In the genomic region with DNA sequence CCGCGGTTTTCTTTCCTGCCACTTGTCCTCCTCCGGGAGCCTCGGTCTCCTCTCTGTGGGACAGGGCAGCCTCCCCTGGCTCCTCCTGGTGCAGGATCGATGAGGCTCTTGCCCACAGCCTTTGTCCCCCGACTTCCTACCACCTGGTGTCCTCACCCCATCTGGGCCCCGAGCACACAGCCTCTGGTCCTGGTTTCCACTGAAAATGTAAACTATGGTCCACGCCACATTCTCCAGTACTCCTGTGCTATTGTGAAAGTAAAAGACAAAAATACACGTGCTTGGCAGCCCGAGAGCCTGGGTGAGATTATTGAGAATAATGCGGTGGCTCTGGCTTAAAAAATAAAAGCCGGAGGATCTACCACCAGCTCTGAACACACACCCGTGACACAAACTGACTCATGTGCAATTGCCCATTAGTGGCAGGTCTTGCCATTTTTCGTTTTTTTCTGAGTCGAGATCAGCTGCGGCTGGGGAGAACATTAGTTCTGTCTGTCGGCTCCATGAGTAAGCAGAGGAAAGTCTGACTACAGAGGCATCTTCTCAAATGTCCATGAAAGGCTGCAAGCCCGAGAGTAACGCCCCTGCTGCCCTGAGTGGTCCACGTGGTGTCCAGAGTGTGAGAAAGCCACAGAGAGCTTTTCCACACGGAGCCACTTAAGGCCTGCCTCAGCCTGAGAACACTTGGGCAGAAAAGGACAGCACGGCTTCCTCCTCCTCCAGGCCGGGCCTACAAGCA, we compare ENCODE assay signal across 10 cellular contexts. TPM values are rescaled to one million over a fixed set of nuclear protein-coding genes. Genes with fewer than 3 reads are reported as not detected.
DNase-seq lines count a peak whose midpoint lies in the region; TF ChIP-seq lines count a peak whose summit lies in the region.
"Had no signal": no experiment of that assay in that cellular context is flagged by ENCODE, and none has a peak within 500 bp of the region (broad histone marks: within the 10 kb centered on the region; RNA-seq: fewer than 3 reads in every experiment).

No MANE protein-coding gene starts in this region.

- 91% methylated on average over 17 to 23 of the region's 23 CpGs for WGBS in endodermal cell (ENCODE audit: insufficient coverage in 1 of 2, insufficient read length in 1 of 2), 2 experiments

- H3K9ac ChIP-seq in MM.1S (ENCODE audit: low read length) (no peak overlapping the region), endodermal cell (ENCODE audit: extremely low read depth, low read length, poor library complexity, severe bottlenecking) (no peak overlapping the region)

- H3K27me3 ChIP-seq in AG04450 (ENCODE audit: control insufficient read depth, insufficient read depth, low read length) (no peaks in the 10 kb centered on the region), MM.1S (replicated peaks; ENCODE audit: insufficient read depth, low read length) (peaks cover 75% of the 10 kb centered on the region), osteoblast (ENCODE audit: insufficient read depth, low read length) (no peaks in the 10 kb centered on the region), endodermal cell (ENCODE audit: control insufficient read depth, insufficient read depth, low read length, poor library complexity, severe bottlenecking) (no peaks in the 10 kb centered on the region)

- no peaks in the 10 kb centered on the region for H3F3A ChIP-seq in MM.1S (ENCODE audit: insufficient read depth, low read length)

- H3K27ac Mint-ChIP-seq in endodermal cell: no peak overlapping the region
- H3K27ac Mint-ChIP-seq: CD8-positive, alpha-beta T cell had no signal

- H3K9me3 ChIP-seq in AG04450 (ENCODE audit: control insufficient read depth, insufficient read depth, low read length): peaks cover 12% of the 10 kb centered on the region
- H3K9me3 ChIP-seq in MM.1S (replicated peaks; ENCODE audit: insufficient read depth, low read length): no peaks in the 10 kb centered on the region
- peaks cover 2% of the 10 kb centered on the region for H3K9me3 ChIP-seq in osteoblast (ENCODE audit: low read depth, low read length)
- H3K9me3 ChIP-seq in endodermal cell (ENCODE audit: control insufficient read depth, low read length): peaks cover 12% of the 10 kb centered on the region

- H3K27ac ChIP-seq in AG04450 (ENCODE audit: low read depth, low read length) (peak overlapping the region; percentile 100), MM.1S (ENCODE audit: low read length) (no peak overlapping the region), osteoblast (ENCODE audit: low read depth, low read length) (peak overlapping the region; percentile 96), endodermal cell (ENCODE audit: low read depth, low read length) (no peak overlapping the region)

- H3K4me1 ChIP-seq in MM.1S (ENCODE audit: low read length) (no peaks in the 10 kb centered on the region), osteoblast (ENCODE audit: insufficient read depth, low read length) (peaks cover 24% of the 10 kb centered on the region), endodermal cell (ENCODE audit: control insufficient read depth, insufficient read depth, low read length) (no peaks in the 10 kb centered on the region)

- no peaks in the 10 kb centered on the region for H3K79me2 ChIP-seq in MM.1S (ENCODE audit: low read length)
- H3K79me2 ChIP-seq in osteoblast (ENCODE audit: insufficient read depth, low read length): peaks cover 9% of the 10 kb centered on the region

- peak overlapping the region; percentile 34; the same call in 1 of the 2 replicates for H3K4me2 ChIP-seq in MM.1S (ENCODE audit: low read depth, low read length)
- peak overlapping the region; percentile 77 for H3K4me2 ChIP-seq in osteoblast (ENCODE audit: insufficient read depth, low read length)

- peak; percentile 96 for DNase-seq in AG04450 (ENCODE audit: low read depth, low spot score)
- DNase-seq in MM.1S: no peak
- peak; percentile 97 for DNase-seq in fibroblast of the aortic adventitia (ENCODE audit: low read depth)
- peak; percentile 99 for DNase-seq in osteoblast (ENCODE audit: insufficient read length, low spot score, missing footprints)
- no peak for DNase-seq in C1 segment of cervical spinal cord (lab: John Stamatoyannopoulos, UW)
- no peak for DNase-seq in endodermal cell
- no peak for DNase-seq in NCI-H2227 (lab: John Stamatoyannopoulos, UW; ENCODE audit: unreplicated experiment)
- DNase-seq in UCSD-AML1 (lab: John Stamatoyannopoulos, UW; ENCODE audit: unreplicated experiment): no peak
- DNase-seq: hippocampal formation had no signal

- POLR2A ChIA-PET in AG04450 (lab: Yijun Ruan, JAX): interaction anchor here (1.1 to 1.9 kb wide), 13 partner anchors 13 to 119 kb away, joined by 3 to 17 read pairs (median 6); partner anchors contain the start of gene COL6A1

- TF ChIP-seq CTCF in AG04450 (IDR thresholded peaks at IDR 0.05; ENCODE audit: low read depth, low read length) (no peak), MM.1S (IDR thresholded peaks at IDR 0.05; ENCODE audit: low read length) (no peak), fibroblast of the aortic adventitia (IDR thresholded peaks at IDR 0.05; ENCODE audit: insufficient read depth, low read length) (no peak), osteoblast (IDR thresholded peaks at IDR 0.05; ENCODE audit: extremely low read depth, low read depth, low read length) (no peak), endodermal cell (conservative IDR thresholded peaks at IDR 0.05) (no peak)

- peak overlapping the region; percentile 54 for H3K4me3 ChIP-seq in AG04450 (ENCODE audit: low read depth, low read length)
- H3K4me3 ChIP-seq in MM.1S (ENCODE audit: low read length): peak overlapping the region; percentile 2; the same call in 1 of the 2 replicates
- peak overlapping the region; percentile 42 for H3K4me3 ChIP-seq in fibroblast of the aortic adventitia (ENCODE audit: low read depth, low read length)
- peak overlapping the region; percentile 57 for H3K4me3 ChIP-seq in osteoblast (ENCODE audit: insufficient read depth, low read length)
- H3K4me3 ChIP-seq in endodermal cell (ENCODE audit: low read length): no peak overlapping the region

- H3K9me2 ChIP-seq in MM.1S (replicated peaks; ENCODE audit: insufficient read depth, low read length): no peaks in the 10 kb centered on the region

- H2AFZ ChIP-seq in MM.1S (ENCODE audit: low read length) (no peak overlapping the region), osteoblast (ENCODE audit: low read length) (peak overlapping the region; percentile 65)

- H3K4me1 Mint-ChIP-seq in endodermal cell: peaks cover 3% of the 10 kb centered on the region

- no peaks in the 10 kb centered on the region for H3K36me3 Mint-ChIP-seq in endodermal cell (ENCODE audit: low read depth)
- H3K36me3 Mint-ChIP-seq: CD8-positive, alpha-beta T cell had no signal

- H3K9me3 Mint-ChIP-seq in endodermal cell: peaks cover 45% of the 10 kb centered on the region

- H4K20me1 ChIP-seq in MM.1S (ENCODE audit: insufficient read depth, low read length): no peaks in the 10 kb centered on the region
- H4K20me1 ChIP-seq in osteoblast (ENCODE audit: insufficient read depth, low read length): no peaks in the 10 kb centered on the region

- no peak overlapping the region for H3K4me3 Mint-ChIP-seq in endodermal cell
- H3K4me3 Mint-ChIP-seq: CD8-positive, alpha-beta T cell had no signal

- no peaks in the 10 kb centered on the region for H3K36me3 ChIP-seq in MM.1S (replicated peaks; ENCODE audit: insufficient read depth, low read length)
- no peaks in the 10 kb centered on the region for H3K36me3 ChIP-seq in osteoblast (ENCODE audit: insufficient read depth, low read length)
- no peaks in the 10 kb centered on the region for H3K36me3 ChIP-seq in endodermal cell (ENCODE audit: control insufficient read depth, insufficient read depth, low read length)

- CTCF ChIA-PET in AG04450 (lab: Charles Lee): interaction anchor here (0.5 to 1.3 kb wide), 3 partner anchors 56 to 184 kb away, joined by 3 to 5 read pairs (median 5); no protein-coding TSS in a partner anchor

- H3K27me3 Mint-ChIP-seq in endodermal cell (ENCODE audit: insufficient read depth): peaks cover 3% of the 10 kb centered on the region

RNA-seq across cellular contexts. Expression of gene COL6A2, which starts 5.7 kb away (rescaled TPM):
- 454 and 676 TPM in 2 replicates for polyA plus RNA-seq in AG04450 (2011; rRNA removed)
- 266 and 343 TPM in 2 replicates for polyA minus RNA-seq in AG04450 (2011; rRNA and poly(A)+ RNA removed)
- total RNA-seq in fibroblast of the aortic adventitia (ENCODE audit: low replicate concordance): 1,068 and 5,275 TPM in 2 replicates
- 1,184 and 1,265 TPM in 2 replicates for total RNA-seq in osteoblast
- 100 to 1,000 TPM; 259 to 377 TPM for total RNA-seq in endodermal cell
- 117 TPM for polyA plus RNA-seq in endodermal cell (2013, experiment 1 of 2)
- 114 TPM for polyA plus RNA-seq in endodermal cell (2013, experiment 2 of 2)

Comparison
In these comparisons a context has a peak if more than half of its experiments do, and no peak if none do; other contexts are left out.
1. DNase-seq: peak in AG04450 (single experiment), fibroblast of the aortic adventitia (single experiment) and osteoblast (single experiment); none in MM.1S (single experiment), C1 segment of cervical spinal cord (0 of 14), endodermal cell (single experiment), NCI-H2227 (single experiment) and UCSD-AML1 (single experiment).
2. H3K27ac ChIP-seq: peak in AG04450 (single experiment) and osteoblast (single experiment); none in MM.1S (single experiment) and endodermal cell (single experiment).